In the genomic region with DNA sequence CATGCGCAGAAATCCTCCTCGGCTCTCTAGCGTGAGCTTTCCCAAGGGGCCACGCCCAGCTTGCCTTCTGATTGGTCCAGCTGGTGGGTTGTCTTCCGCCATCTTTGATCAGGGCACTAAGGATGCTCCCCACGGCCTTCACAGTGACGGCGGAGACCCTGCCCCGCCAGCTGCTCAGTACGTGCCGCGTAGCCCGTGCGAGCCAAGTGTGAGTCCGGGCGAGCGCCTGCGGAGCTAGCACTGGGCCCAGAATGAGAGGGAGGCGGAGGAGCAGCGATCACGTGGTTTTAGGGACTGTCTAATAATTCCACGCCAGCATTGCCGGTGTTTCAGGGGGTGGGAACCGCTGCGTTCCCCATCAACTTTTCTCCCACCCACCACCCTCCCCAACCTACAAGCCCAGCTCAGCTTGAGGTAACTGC, we compare ENCODE assay signal across 8 cellular contexts.
DNase-seq lines count a peak whose midpoint lies in the region; ATAC-seq and TF ChIP-seq lines count a peak whose summit lies in the region.

No MANE protein-coding gene starts in this region.

- peak overlapping the region; percentile 89 for H3K4me3 Mint-ChIP-seq in central memory CD8-positive, alpha-beta T cell

- peak overlapping the region; percentile 75 for H3K4me3 ChIP-seq in AG10803 (ENCODE audit: low read length)

- H3K9me3 Mint-ChIP-seq in central memory CD8-positive, alpha-beta T cell, result no peaks in the 10 kb centered on the region

- H3K36me3 Mint-ChIP-seq in central memory CD8-positive, alpha-beta T cell (ENCODE audit: insufficient read depth), result peaks cover 20% of the 10 kb centered on the region

- TF ChIP-seq CTCF in AG10803 (conservative IDR thresholded peaks at IDR 0.05; ENCODE audit: low read length), result no peak

- peak; percentile 89 for ATAC-seq in GM19035 (IDR thresholded peaks at IDR 0.05; ENCODE audit: unreplicated experiment)
- peak; percentile 79 for ATAC-seq in HG03342 (IDR thresholded peaks at IDR 0.05; ENCODE audit: unreplicated experiment)
- peak; percentile 85 for ATAC-seq in central memory CD8-positive, alpha-beta T cell (replicated peaks; ENCODE audit: extremely low read depth, poor library complexity, severe bottlenecking)

- H3K4me1 Mint-ChIP-seq in central memory CD8-positive, alpha-beta T cell, result peaks cover 59% of the 10 kb centered on the region

- DNase-seq in AG10803 (ENCODE audit: low read depth) (peak; percentile 100), NCI-H345 treated with DMSO at 0.1 percent for 48 hours (lab: John Stamatoyannopoulos, UW; ENCODE audit: unreplicated experiment) (peak; percentile 98), iris pigment epithelial cell (ENCODE audit: low read depth) (peak; percentile 99)
- DNase-seq in activated CD4-positive, CD25-positive, alpha-beta regulatory T cell treated with anti-CD3 and anti-CD28 coated beads, Interleukin-2, amount 50 U/mL, for 16 hours (ENCODE audit: low read depth, low spot score), result peak; percentile 95
- peak; percentile 92 to 97 for DNase-seq in central memory CD8-positive, alpha-beta T cell (ENCODE audit: low spot score in 2 of 2)
- peak; percentile 96 to 97 for DNase-seq in stimulated activated CD4-positive, alpha-beta T cell treated with anti-CD3 and anti-CD28 coated beads, Interleukin-12 subunit alpha, Interleukin-12 subunit beta, amount 100 ng/mL, for 24 hours (ENCODE audit: low read depth in 2 of 2)

- H3K27ac Mint-ChIP-seq in central memory CD8-positive, alpha-beta T cell (ENCODE audit: low read depth), result peak overlapping the region; percentile 97

- H3K27me3 Mint-ChIP-seq in central memory CD8-positive, alpha-beta T cell, result no peaks in the 10 kb centered on the region

Comparison
In these comparisons a context has a peak if more than half of its experiments do, and no peak if none do; other contexts are left out.
1. Peak in every context shown above with its lines: DNase-seq, ATAC-seq and H3K4me3 ChIP-seq.